In the genomic region with DNA sequence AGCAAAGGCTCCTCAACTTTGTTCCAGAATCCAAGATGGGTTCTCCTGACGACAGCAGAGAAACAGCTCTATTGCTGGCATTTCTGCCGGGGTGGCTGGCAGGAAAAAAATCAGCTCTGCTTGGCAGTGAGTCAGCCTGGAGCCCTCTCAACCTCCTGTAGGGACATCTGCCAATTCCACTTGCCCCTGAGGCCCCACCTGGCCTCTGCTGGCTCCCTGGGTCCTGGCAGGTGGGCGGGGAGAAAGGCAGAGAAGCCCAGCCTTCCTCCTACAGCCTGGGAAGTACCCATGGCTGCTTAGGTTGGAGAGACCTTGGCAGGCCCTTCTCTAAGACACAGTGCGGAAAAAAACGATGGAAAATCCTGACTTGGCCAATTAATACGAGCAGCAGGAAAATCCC, we compare ENCODE assay signal across 13 cellular contexts.
DNase-seq lines count a peak whose midpoint lies in the region; ATAC-seq and TF ChIP-seq lines count a peak whose summit lies in the region.
"Had no signal": no experiment of that assay in that cellular context is flagged by ENCODE, and none has a peak within 500 bp of the region (broad histone marks: within the 10 kb centered on the region; RNA-seq: fewer than 3 reads in every experiment).

No MANE protein-coding gene starts in this region.

- ATAC-seq in SK-N-SH treated with all-trans-retinoic acid at 6 μM for 48 hours (peak; percentile 25; the same call in 1 of the 3 replicates), lower lobe of right lung (peak; percentile 80 to 83), HG02678 (IDR thresholded peaks at IDR 0.05; ENCODE audit: unreplicated experiment) (no peak)
- ATAC-seq in activated T-cell treated with anti-CD3 and anti-CD28 coated beads, Interleukin-2, amount 50 U/mL, for 4 hours = no peak

- DNase-seq in Daoy (ENCODE audit: low read depth) = peak; percentile 73
- peak; percentile 30 for DNase-seq in NCI-H2107 (lab: John Stamatoyannopoulos, UW)
- DNase-seq in lower lobe of right lung = peak; percentile 76
- no peak for DNase-seq in GM19238 (ENCODE audit: insufficient read length, low spot score)
- no peak for DNase-seq in activated CD4-positive, CD25-positive, alpha-beta regulatory T cell (lab: John Stamatoyannopoulos, UW)
- no peak for DNase-seq in activated T-cell treated with anti-CD3 and anti-CD28 coated beads, Interleukin-2, amount 50 U/mL, for 4 hours
- DNase-seq: activated CD4-positive, alpha-beta T cell treated with anti-CD3 and anti-CD28 coated beads for 1 hour; activated naive CD4-positive, alpha-beta T cell treated with Interleukin-2 at 50 U/mL for 16 hours; stimulated activated CD4-positive, alpha-beta T cell treated with anti-CD3 and anti-CD28 coated beads, Interleukin-4, amount 100 ng/mL, for 4 hours; transverse colon had no signal

- H3K36me3 Mint-ChIP-seq in activated T-cell treated with anti-CD3 and anti-CD28 coated beads, Interleukin-2, amount 50 U/mL, for 4 hours (ENCODE audit: insufficient read depth) = no peaks in the 10 kb centered on the region

- no peak for TF ChIP-seq CTCF in lower lobe of right lung (IDR thresholded peaks at IDR 0.05)

- no peak overlapping the region for H3K4me3 Mint-ChIP-seq in activated T-cell treated with anti-CD3 and anti-CD28 coated beads, Interleukin-2, amount 50 U/mL, for 4 hours

- H3K27ac ChIP-seq in lower lobe of right lung = no peak overlapping the region
- H3K27ac ChIP-seq: C4-2B, transverse colon had no signal

- no peaks in the 10 kb centered on the region for H3K9me3 ChIP-seq in lower lobe of right lung
- H3K9me3 ChIP-seq: transverse colon had no signal

- H3K4me1 ChIP-seq in lower lobe of right lung = no peaks in the 10 kb centered on the region

- H3K27me3 ChIP-seq in lower lobe of right lung (ENCODE audit: low read depth) = peaks cover 6% of the 10 kb centered on the region

- H3K36me3 ChIP-seq in lower lobe of right lung = no peaks in the 10 kb centered on the region
- H3K36me3 ChIP-seq: transverse colon had no signal

- H3K27me3 Mint-ChIP-seq in activated T-cell treated with anti-CD3 and anti-CD28 coated beads, Interleukin-2, amount 50 U/mL, for 4 hours (ENCODE audit: low read depth) = peaks cover 2% of the 10 kb centered on the region

- intact Hi-C loops in lower lobe of right lung (cut with DNase I) = no loop called here

- no peaks in the 10 kb centered on the region for H3K9me3 Mint-ChIP-seq in activated T-cell treated with anti-CD3 and anti-CD28 coated beads, Interleukin-2, amount 50 U/mL, for 4 hours

- no peaks in the 10 kb centered on the region for H3K4me1 Mint-ChIP-seq in activated T-cell treated with anti-CD3 and anti-CD28 coated beads, Interleukin-2, amount 50 U/mL, for 4 hours (ENCODE audit: low read depth)

- no peak overlapping the region for H3K4me3 ChIP-seq in lower lobe of right lung
- H3K4me3 ChIP-seq: transverse colon had no signal

TF ChIP-seq in SK-N-SH treated with all-trans-retinoic acid at 6 μM for 48 hours, 23 proteins besides CTCF, POLR2A, EP300 and RAD21:
- TF ChIP-seq BACH2 (CRISPR knock-in tag; IDR thresholded peaks at IDR 0.05; ENCODE audit: borderline replicate concordance) (no peak), ARNTL (CRISPR knock-in tag; IDR thresholded peaks at IDR 0.05; ENCODE audit: borderline replicate concordance, low read depth) (no peak), CSDC2 (CRISPR knock-in tag; IDR thresholded peaks at IDR 0.05) (no peak), PPARA (CRISPR knock-in tag; IDR thresholded peaks at IDR 0.05; ENCODE audit: borderline replicate concordance) (no peak), ZFP3 (CRISPR knock-in tag; IDR thresholded peaks at IDR 0.05) (no peak), ZC3H10 (CRISPR knock-in tag; IDR thresholded peaks at IDR 0.05) (no peak), ZNF70 (CRISPR knock-in tag; IDR thresholded peaks at IDR 0.05) (no peak), ESRRG (CRISPR knock-in tag; IDR thresholded peaks at IDR 0.05) (no peak), ZNF565 (CRISPR knock-in tag; conservative IDR thresholded peaks at IDR 0.05; ENCODE audit: low read depth) (no peak), OSR1 (CRISPR knock-in tag; IDR thresholded peaks at IDR 0.05) (no peak), ZNF8 (CRISPR knock-in tag; IDR thresholded peaks at IDR 0.05) (no peak), GLIS3 (CRISPR knock-in tag; IDR thresholded peaks at IDR 0.05) (no peak)
- TF ChIP-seq, protein P1, sequence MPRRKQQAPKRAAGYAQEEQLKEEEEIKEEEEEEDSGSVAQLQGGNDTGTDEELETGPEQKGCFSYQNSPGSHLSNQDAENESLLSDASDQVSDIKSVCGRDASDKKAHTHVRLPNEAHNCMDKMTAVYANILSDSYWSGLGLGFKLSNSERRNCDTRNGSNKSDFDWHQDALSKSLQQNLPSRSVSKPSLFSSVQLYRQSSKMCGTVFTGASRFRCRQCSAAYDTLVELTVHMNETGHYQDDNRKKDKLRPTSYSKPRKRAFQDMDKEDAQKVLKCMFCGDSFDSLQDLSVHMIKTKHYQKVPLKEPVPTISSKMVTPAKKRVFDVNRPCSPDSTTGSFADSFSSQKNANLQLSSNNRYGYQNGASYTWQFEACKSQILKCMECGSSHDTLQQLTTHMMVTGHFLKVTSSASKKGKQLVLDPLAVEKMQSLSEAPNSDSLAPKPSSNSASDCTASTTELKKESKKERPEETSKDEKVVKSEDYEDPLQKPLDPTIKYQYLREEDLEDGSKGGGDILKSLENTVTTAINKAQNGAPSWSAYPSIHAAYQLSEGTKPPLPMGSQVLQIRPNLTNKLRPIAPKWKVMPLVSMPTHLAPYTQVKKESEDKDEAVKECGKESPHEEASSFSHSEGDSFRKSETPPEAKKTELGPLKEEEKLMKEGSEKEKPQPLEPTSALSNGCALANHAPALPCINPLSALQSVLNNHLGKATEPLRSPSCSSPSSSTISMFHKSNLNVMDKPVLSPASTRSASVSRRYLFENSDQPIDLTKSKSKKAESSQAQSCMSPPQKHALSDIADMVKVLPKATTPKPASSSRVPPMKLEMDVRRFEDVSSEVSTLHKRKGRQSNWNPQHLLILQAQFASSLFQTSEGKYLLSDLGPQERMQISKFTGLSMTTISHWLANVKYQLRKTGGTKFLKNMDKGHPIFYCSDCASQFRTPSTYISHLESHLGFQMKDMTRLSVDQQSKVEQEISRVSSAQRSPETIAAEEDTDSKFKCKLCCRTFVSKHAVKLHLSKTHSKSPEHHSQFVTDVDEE (CRISPR knock-in tag; IDR thresholded peaks at IDR 0.05) = no peak
- TF ChIP-seq, protein P2, sequence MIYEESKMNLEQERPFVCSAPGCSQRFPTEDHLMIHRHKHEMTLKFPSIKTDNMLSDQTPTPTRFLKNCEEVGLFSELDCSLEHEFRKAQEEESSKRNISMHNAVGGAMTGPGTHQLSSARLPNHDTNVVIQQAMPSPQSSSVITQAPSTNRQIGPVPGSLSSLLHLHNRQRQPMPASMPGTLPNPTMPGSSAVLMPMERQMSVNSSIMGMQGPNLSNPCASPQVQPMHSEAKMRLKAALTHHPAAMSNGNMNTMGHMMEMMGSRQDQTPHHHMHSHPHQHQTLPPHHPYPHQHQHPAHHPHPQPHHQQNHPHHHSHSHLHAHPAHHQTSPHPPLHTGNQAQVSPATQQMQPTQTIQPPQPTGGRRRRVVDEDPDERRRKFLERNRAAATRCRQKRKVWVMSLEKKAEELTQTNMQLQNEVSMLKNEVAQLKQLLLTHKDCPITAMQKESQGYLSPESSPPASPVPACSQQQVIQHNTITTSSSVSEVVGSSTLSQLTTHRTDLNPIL (CRISPR knock-in tag; IDR thresholded peaks at IDR 0.05; ENCODE audit: low read depth) = no peak
- TF ChIP-seq, protein P3, sequence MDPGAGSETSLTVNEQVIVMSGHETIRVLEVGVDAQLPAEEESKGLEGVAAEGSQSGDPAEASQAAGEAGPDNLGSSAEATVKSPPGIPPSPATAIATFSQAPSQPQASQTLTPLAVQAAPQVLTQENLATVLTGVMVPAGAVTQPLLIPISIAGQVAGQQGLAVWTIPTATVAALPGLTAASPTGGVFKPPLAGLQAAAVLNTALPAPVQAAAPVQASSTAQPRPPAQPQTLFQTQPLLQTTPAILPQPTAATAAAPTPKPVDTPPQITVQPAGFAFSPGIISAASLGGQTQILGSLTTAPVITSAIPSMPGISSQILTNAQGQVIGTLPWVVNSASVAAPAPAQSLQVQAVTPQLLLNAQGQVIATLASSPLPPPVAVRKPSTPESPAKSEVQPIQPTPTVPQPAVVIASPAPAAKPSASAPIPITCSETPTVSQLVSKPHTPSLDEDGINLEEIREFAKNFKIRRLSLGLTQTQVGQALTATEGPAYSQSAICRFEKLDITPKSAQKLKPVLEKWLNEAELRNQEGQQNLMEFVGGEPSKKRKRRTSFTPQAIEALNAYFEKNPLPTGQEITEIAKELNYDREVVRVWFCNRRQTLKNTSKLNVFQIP (CRISPR knock-in tag; IDR thresholded peaks at IDR 0.05; ENCODE audit: borderline replicate concordance, low read depth) = no peak
- TF ChIP-seq, protein P4, sequence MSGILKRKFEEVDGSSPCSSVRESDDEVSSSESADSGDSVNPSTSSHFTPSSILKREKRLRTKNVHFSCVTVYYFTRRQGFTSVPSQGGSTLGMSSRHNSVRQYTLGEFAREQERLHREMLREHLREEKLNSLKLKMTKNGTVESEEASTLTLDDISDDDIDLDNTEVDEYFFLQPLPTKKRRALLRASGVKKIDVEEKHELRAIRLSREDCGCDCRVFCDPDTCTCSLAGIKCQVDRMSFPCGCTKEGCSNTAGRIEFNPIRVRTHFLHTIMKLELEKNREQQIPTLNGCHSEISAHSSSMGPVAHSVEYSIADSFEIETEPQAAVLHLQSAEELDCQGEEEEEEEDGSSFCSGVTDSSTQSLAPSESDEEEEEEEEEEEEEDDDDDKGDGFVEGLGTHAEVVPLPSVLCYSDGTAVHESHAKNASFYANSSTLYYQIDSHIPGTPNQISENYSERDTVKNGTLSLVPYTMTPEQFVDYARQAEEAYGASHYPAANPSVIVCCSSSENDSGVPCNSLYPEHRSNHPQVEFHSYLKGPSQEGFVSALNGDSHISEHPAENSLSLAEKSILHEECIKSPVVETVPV (CRISPR knock-in tag; IDR thresholded peaks at IDR 0.05) = no peak

Comparison
In these comparisons a context has a peak if more than half of its experiments do, and no peak if none do; other contexts are left out.
1. DNase-seq: peak in Daoy (single experiment), NCI-H2107 (single experiment) and lower lobe of right lung (single experiment); none in GM19238 (single experiment), activated CD4-positive, CD25-positive, alpha-beta regulatory T cell (0 of 4) and activated T-cell treated with anti-CD3 and anti-CD28 coated beads, Interleukin-2, amount 50 U/mL, for 4 hours (single experiment).
2. ATAC-seq: peak in SK-N-SH treated with all-trans-retinoic acid at 6 μM for 48 hours (single experiment) and lower lobe of right lung (2 of 2); none in activated T-cell treated with anti-CD3 and anti-CD28 coated beads, Interleukin-2, amount 50 U/mL, for 4 hours (0 of 2) and HG02678 (single experiment).